Comparison of ENCODE assay signal across 31 cellular contexts in genomic region chr3:126993436-126993835, GRCh38.
"Had no signal": no experiment of that assay in that cellular context is flagged by ENCODE, and none has a peak within 500 bp of the region (broad histone marks: within the 10 kb centered on the region; RNA-seq: fewer than 3 reads in every experiment).

No MANE protein-coding gene starts in this region.

- H3K4me3 Mint-ChIP-seq: activated CD4-positive, alpha-beta T cell treated with anti-CD3 and anti-CD28 coated beads for 36 hours; activated CD4-positive, alpha-beta T cell treated with anti-CD3 and anti-CD28 coated beads, Interleukin-2, amount 10 ng/mL, durations not matched to agents 7 days and 5 days; activated CD8-positive, alpha-beta T cell treated with anti-CD3 and anti-CD28 coated beads, Interleukin-2, amount 10 ng/mL, durations not matched to agents 7 days and 5 days; activated naive CD4-positive, alpha-beta T cell treated with anti-CD3 and anti-CD28 coated beads for 36 hours; activated T-cell treated with anti-CD3 and anti-CD28 coated beads, Interleukin-2, amount 50 U/mL, for 24 hours; activated T-helper 1 cell treated with anti-CD3 and anti-CD28 coated beads, Interleukin-12 subunit alpha, Interleukin-12 subunit beta, Interleukin-2, Interleukin-4 antibody, amounts not matched to agents 30 ng/mL and 10 ng/mL and 1 ng/mL, durations not matched to agents 14 hours and 24 hours and 36 hours; brain; T-helper 1 cell treated with Interleukin-12 subunit alpha and Interleukin-12 subunit beta and Interleukin-4 antibody, amounts not matched to agents 30 μg/mL and 1 μg/mL, for 36 hours; T-helper 2 cell treated with Interferon-gamma antibody and Interleukin-4, amounts not matched to agents 5 μg/mL and 100 μg/mL, for 36 hours had no signal

- DNase-seq: activated CD4-positive, alpha-beta T cell treated with anti-CD3 and anti-CD28 coated beads for 36 hours; activated CD4-positive, alpha-beta T cell treated with anti-CD3 and anti-CD28 coated beads, Interleukin-2, amount 10 ng/mL, durations not matched to agents 7 days and 5 days; activated CD4-positive, alpha-beta T cell treated with anti-CD3 and anti-CD28 coated beads, Interleukin-2, amount 50 U/mL, for 48 hours; activated CD8-positive, alpha-beta T cell treated with anti-CD3 and anti-CD28 coated beads, Interleukin-2, amount 10 ng/mL, durations not matched to agents 7 days and 5 days; activated gamma-delta T cell treated with Interleukin-2 at 50 U/mL for 16 hours; activated naive CD4-positive, alpha-beta T cell treated with anti-CD3 and anti-CD28 coated beads for 36 hours; activated T-cell treated with anti-CD3 and anti-CD28 coated beads, Interleukin-2, amount 50 U/mL, for 24 hours; adrenal gland; caudate nucleus; Karpas-422; KBM-7; NCI-H1105 treated with DMSO at 0.1 percent for 48 hours; NCI-H1436; NCI-H1694; NCI-H1930; NCI-H2081 treated with DMSO at 0.1 percent for 48 hours; NCI-H510A; NCI-H526; NCI-H748 treated with DMSO at 0.1 percent for 48 hours; NK-92 treated with Interleukin-12 subunit alpha and Interleukin-12 subunit beta, amount 100 ng/mL, for 24 hours; PC-3; Right ventricle myocardium superior had no signal

- H3K27me3 ChIP-seq: adrenal gland had no signal

- H3K27me3 Mint-ChIP-seq: activated CD4-positive, alpha-beta T cell treated with anti-CD3 and anti-CD28 coated beads for 36 hours; activated CD4-positive, alpha-beta T cell treated with anti-CD3 and anti-CD28 coated beads, Interleukin-2, amount 10 ng/mL, durations not matched to agents 7 days and 5 days; activated T-cell treated with anti-CD3 and anti-CD28 coated beads, Interleukin-2, amount 50 U/mL, for 24 hours had no signal

- H3K9me3 Mint-ChIP-seq: activated CD4-positive, alpha-beta T cell treated with anti-CD3 and anti-CD28 coated beads, Interleukin-2, amount 10 ng/mL, durations not matched to agents 7 days and 5 days; activated naive CD4-positive, alpha-beta T cell treated with anti-CD3 and anti-CD28 coated beads for 36 hours; activated naive CD4-positive, alpha-beta T cell treated with anti-CD3 and anti-CD28 coated beads, Interleukin-2, amount 50 U/mL, for 72 hours; activated T-cell treated with anti-CD3 and anti-CD28 coated beads, Interleukin-2, amount 50 U/mL, for 24 hours; activated T-helper 1 cell treated with anti-CD3 and anti-CD28 coated beads, Interleukin-12 subunit alpha, Interleukin-12 subunit beta, Interleukin-2, Interleukin-4 antibody, amounts not matched to agents 30 ng/mL and 10 ng/mL and 1 ng/mL, durations not matched to agents 14 hours and 24 hours and 36 hours; brain; T-helper 1 cell treated with Interleukin-12 subunit alpha and Interleukin-12 subunit beta and Interleukin-4 antibody, amounts not matched to agents 30 μg/mL and 1 μg/mL, for 36 hours; T-helper 2 cell treated with Interferon-gamma antibody and Interleukin-4, amounts not matched to agents 5 μg/mL and 100 μg/mL, for 36 hours had no signal

- H3K4me3 ChIP-seq: adrenal gland had no signal

- H3K9me3 ChIP-seq: adrenal gland had no signal

- H3K36me3 Mint-ChIP-seq: activated naive CD4-positive, alpha-beta T cell treated with anti-CD3 and anti-CD28 coated beads, Interleukin-2, amount 50 U/mL, for 72 hours had no signal

- FAIRE-seq: bronchial epithelial cell, RCC 7860, TTC549 had no signal

- H3K27ac Mint-ChIP-seq: activated CD4-positive, alpha-beta T cell treated with anti-CD3 and anti-CD28 coated beads for 36 hours; activated CD4-positive, alpha-beta T cell treated with anti-CD3 and anti-CD28 coated beads, Interleukin-2, amount 10 ng/mL, durations not matched to agents 7 days and 5 days; activated CD8-positive, alpha-beta T cell treated with anti-CD3 and anti-CD28 coated beads, Interleukin-2, amount 10 ng/mL, durations not matched to agents 7 days and 5 days; activated naive CD4-positive, alpha-beta T cell treated with anti-CD3 and anti-CD28 coated beads for 36 hours; activated naive CD4-positive, alpha-beta T cell treated with anti-CD3 and anti-CD28 coated beads, Interleukin-2, amount 50 U/mL, for 72 hours; activated T-cell treated with anti-CD3 and anti-CD28 coated beads, Interleukin-2, amount 50 U/mL, for 24 hours; activated T-helper 1 cell treated with anti-CD3 and anti-CD28 coated beads, Interleukin-12 subunit alpha, Interleukin-12 subunit beta, Interleukin-2, Interleukin-4 antibody, amounts not matched to agents 30 ng/mL and 10 ng/mL and 1 ng/mL, durations not matched to agents 14 hours and 24 hours and 36 hours; T-helper 1 cell treated with Interleukin-12 subunit alpha and Interleukin-12 subunit beta and Interleukin-4 antibody, amounts not matched to agents 30 μg/mL and 1 μg/mL, for 36 hours; T-helper 2 cell treated with Interferon-gamma antibody and Interleukin-4, amounts not matched to agents 5 μg/mL and 100 μg/mL, for 36 hours had no signal

- ATAC-seq: activated CD4-positive, alpha-beta T cell treated with anti-CD3 and anti-CD28 coated beads for 36 hours; activated CD4-positive, CD25-positive, alpha-beta regulatory T cell treated with anti-CD3 and anti-CD28 coated beads, Interleukin-2, amount 50 U/mL, for 24 hours; activated CD8-positive, alpha-beta T cell treated with anti-CD3 and anti-CD28 coated beads, Interleukin-2, amount 10 ng/mL, durations not matched to agents 7 days and 5 days; activated naive CD4-positive, alpha-beta T cell treated with anti-CD3 and anti-CD28 coated beads, Interleukin-2, amount 50 U/mL, for 72 hours; PC-3 had no signal

- H3K4me1 Mint-ChIP-seq: activated CD4-positive, alpha-beta T cell treated with anti-CD3 and anti-CD28 coated beads for 36 hours; activated CD4-positive, alpha-beta T cell treated with anti-CD3 and anti-CD28 coated beads, Interleukin-2, amount 10 ng/mL, durations not matched to agents 7 days and 5 days had no signal
